20 cellular contexts compared by ENCODE assay signal in the genomic region with DNA sequence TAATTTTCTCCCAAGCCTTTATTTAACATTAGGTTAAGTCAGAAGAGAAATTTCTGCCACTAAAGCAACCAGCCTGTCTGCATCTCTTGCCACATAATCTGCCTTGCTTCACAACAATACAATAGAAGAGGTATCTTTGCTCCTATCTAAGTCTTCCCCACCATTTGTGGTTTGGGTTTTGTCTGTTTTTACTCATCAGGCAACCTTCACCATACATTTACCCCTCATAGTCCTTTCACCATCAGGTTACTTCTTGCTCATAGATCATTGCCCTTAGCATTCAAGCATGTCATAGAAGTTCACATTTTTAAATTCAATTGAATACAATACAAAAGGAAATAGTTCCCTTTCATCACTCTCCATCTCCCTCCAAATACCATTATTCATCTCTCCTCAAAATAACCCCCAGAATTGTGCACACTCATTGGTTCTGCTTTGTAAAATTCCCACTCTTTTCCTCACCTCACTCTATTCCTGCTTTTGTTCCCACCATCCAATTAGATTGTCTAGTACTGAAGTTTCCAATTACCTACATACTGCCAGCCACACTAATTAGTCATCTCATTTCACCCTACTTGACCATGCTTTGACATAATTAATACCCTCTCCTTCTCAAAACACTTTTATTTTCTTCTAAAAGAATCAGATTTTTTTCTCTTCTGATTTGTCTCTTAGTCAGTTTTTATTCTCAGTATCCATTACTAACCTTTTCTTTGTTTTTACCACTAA.
"Had no signal": no experiment of that assay in that cellular context is flagged by ENCODE, and none has a peak within 500 bp of the region (broad histone marks: within the 10 kb centered on the region; RNA-seq: fewer than 3 reads in every experiment).

No MANE protein-coding gene starts in this region.

- H3K27me3 Mint-ChIP-seq: activated naive CD4-positive, alpha-beta T cell treated with anti-CD3 and anti-CD28 coated beads, Interleukin-2, amount 50 U/mL, for 24 hours; stimulated activated naive CD8-positive, alpha-beta T cell treated with anti-CD3 and anti-CD28 coated beads, Interleukin-15, Interleukin-2, amounts not matched to agents 100 ng/mL and 50 ng/mL, for 24 hours had no signal

- ATAC-seq: activated CD4-positive, CD25-positive, alpha-beta regulatory T cell treated with anti-CD3 and anti-CD28 coated beads, Interleukin-2, amount 50 U/mL, for 24 hours; activated T-cell treated with anti-CD3 and anti-CD28 coated beads, Interleukin-2, amount 50 U/mL, for 72 hours; esophagus mucosa; gastroesophageal sphincter; heart left ventricle had no signal

- H3K27ac ChIP-seq: adrenal gland, gastroesophageal sphincter, heart left ventricle, left ventricle myocardium inferior, prostate gland, right atrium auricular region, suprapubic skin, transverse colon, uterus had no signal

- H3K36me3 ChIP-seq: adrenal gland, gastroesophageal sphincter, heart left ventricle, left ventricle myocardium inferior, prostate gland, right atrium auricular region, suprapubic skin, transverse colon, uterus had no signal

- DNase-seq: activated effector memory CD4-positive, alpha-beta T cell treated with anti-CD3 and anti-CD28 coated beads, Interleukin-2, amount 50 U/mL, for 16 hours; activated T-cell treated with anti-CD3 and anti-CD28 coated beads, Interleukin-2, amount 50 U/mL, for 72 hours; adrenal gland; cerebellar nuclear complex; cortex of kidney; effector CD4-positive, alpha-beta T cell; heart left ventricle; kidney; left ventricle myocardium inferior; stimulated activated CD4-positive, alpha-beta T cell treated with anti-CD3 and anti-CD28 coated beads, Interleukin-2, amount 100 ng/mL, for 24 hours; transverse colon; uterus had no signal

- H3K36me3 Mint-ChIP-seq: activated naive CD4-positive, alpha-beta T cell treated with anti-CD3 and anti-CD28 coated beads, Interleukin-2, amount 50 U/mL, for 24 hours had no signal

- H3K4me3 Mint-ChIP-seq: activated naive CD4-positive, alpha-beta T cell treated with anti-CD3 and anti-CD28 coated beads, Interleukin-2, amount 50 U/mL, for 24 hours; activated T-cell treated with anti-CD3 and anti-CD28 coated beads, Interleukin-2, amount 50 U/mL, for 72 hours; stimulated activated naive CD8-positive, alpha-beta T cell treated with anti-CD3 and anti-CD28 coated beads, Interleukin-15, Interleukin-2, amounts not matched to agents 100 ng/mL and 50 ng/mL, for 24 hours had no signal

- H3K27ac Mint-ChIP-seq: activated naive CD4-positive, alpha-beta T cell treated with anti-CD3 and anti-CD28 coated beads, Interleukin-2, amount 50 U/mL, for 24 hours; activated T-cell treated with anti-CD3 and anti-CD28 coated beads, Interleukin-2, amount 50 U/mL, for 72 hours; stimulated activated naive CD8-positive, alpha-beta T cell treated with anti-CD3 and anti-CD28 coated beads, Interleukin-15, Interleukin-2, amounts not matched to agents 100 ng/mL and 50 ng/mL, for 24 hours had no signal

- H3K9me3 ChIP-seq: adrenal gland, gastroesophageal sphincter, prostate gland, right atrium auricular region, suprapubic skin, transverse colon, uterus had no signal

- H3K4me1 ChIP-seq: adrenal gland, gastroesophageal sphincter, heart left ventricle, left ventricle myocardium inferior, prostate gland, right atrium auricular region, suprapubic skin, transverse colon, uterus had no signal

- H3K27me3 ChIP-seq: adrenal gland, gastroesophageal sphincter, heart left ventricle, right atrium auricular region, suprapubic skin, transverse colon, uterus had no signal

- H3K4me1 Mint-ChIP-seq: activated naive CD4-positive, alpha-beta T cell treated with anti-CD3 and anti-CD28 coated beads, Interleukin-2, amount 50 U/mL, for 24 hours had no signal

- H3K4me3 ChIP-seq: adrenal gland, gastroesophageal sphincter, heart left ventricle, left ventricle myocardium inferior, prostate gland, right atrium auricular region, suprapubic skin, transverse colon, uterus had no signal
